Comparison of ENCODE assay signal across 32 cellular contexts in the genomic region with DNA sequence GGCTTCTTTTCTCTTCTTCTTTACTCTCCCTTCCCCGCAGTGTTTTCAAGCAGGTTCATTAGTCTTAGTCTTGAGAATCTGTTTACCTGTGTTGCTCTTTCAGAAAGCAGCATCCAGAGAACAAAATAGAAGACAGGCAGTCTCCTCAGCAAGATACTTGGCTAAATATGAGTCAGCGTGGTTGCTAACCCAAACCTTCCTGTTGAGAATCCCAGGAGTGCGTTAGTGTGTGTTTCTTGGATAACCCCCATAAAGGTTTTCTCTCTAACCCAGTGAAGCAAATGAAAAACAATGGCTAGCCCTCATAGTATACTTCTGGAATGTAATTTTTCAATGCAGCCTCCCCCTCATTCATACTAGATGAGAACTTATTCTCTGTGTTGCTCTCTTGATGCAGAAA. TPM values are rescaled to one million over a fixed set of nuclear protein-coding genes. Genes with fewer than 3 reads are reported as not detected.
A peak's percentile ranks its signal among the peaks of the same experiment; 100 is the strongest.
DNase-seq lines count a peak whose midpoint lies in the region; ATAC-seq, FAIRE-seq and TF ChIP-seq lines count a peak whose summit lies in the region.
"Had no signal": no experiment of that assay in that cellular context is flagged by ENCODE, and none has a peak within 500 bp of the region (broad histone marks: within the 10 kb centered on the region; RNA-seq: fewer than 3 reads in every experiment).

No MANE protein-coding gene starts in this region.

- H3K4me1 ChIP-seq in GM23248 (ENCODE audit: insufficient read depth) (no peaks in the 10 kb centered on the region), astrocyte (ENCODE audit: insufficient read depth, low read length) (peaks cover 9% of the 10 kb centered on the region)
- H3K4me1 ChIP-seq: psoas muscle, testis, vagina had no signal

- peak; percentile 37 for FAIRE-seq in astrocyte (lab: Jason Lieb, UNC)
- FAIRE-seq: frontal cortex, small intestine had no signal

- H3K27ac ChIP-seq in GM23248 (no peak overlapping the region), astrocyte (ENCODE audit: low read depth, low read length) (no peak overlapping the region)
- H3K27ac ChIP-seq: cardiac muscle cell, psoas muscle, SK-N-MC, testis, vagina had no signal

- peak; percentile 21 for DNase-seq in GM23248
- DNase-seq in astrocyte (ENCODE audit: low read depth): peak; percentile 71
- DNase-seq in fibroblast of peridontal ligament (ENCODE audit: extremely low read depth): peak; percentile 41
- no peak for DNase-seq in progenitor cell of endocrine pancreas (ENCODE audit: low spot score, unreplicated experiment)
- DNase-seq in activated CD4-positive, CD25-positive, alpha-beta regulatory T cell treated with anti-CD3 and anti-CD28 coated beads, Interleukin-2, amount 50 U/mL, for 72 hours: no peak
- no peak for DNase-seq in ACHN
- DNase-seq: activated CD4-positive, alpha-beta T cell treated with anti-CD3 and anti-CD28 coated beads, Interleukin-2, amount 50 U/mL, for 4 hours; activated CD8-positive, alpha-beta memory T cell treated with anti-CD3 and anti-CD28 coated beads, Interleukin-2, amount 50 U/mL, for 4 hours; CD4-positive, alpha-beta T cell; GDM1; hippocampal formation; KG1; NCI-H187 treated with DMSO at 0.1 percent for 48 hours; NCI-H226; NCI-H774; psoas muscle; small intestine; stimulated activated CD4-positive, alpha-beta T cell treated with anti-CD3 and anti-CD28 coated beads, Interleukin-2, amount 100 ng/mL, for 48 hours; stimulated activated naive B cell treated with anti-CD40 and anti-IgM and Interleukin-4, amounts not matched to agents 10 μg/mL and 1 μg/mL and 100 μg/mL, for 72 hours; T-helper 2 cell; testis had no signal

- H3K9me2 ChIP-seq in GM23248 (ENCODE audit: insufficient read depth): no peaks in the 10 kb centered on the region

- no peak overlapping the region for H3K9ac ChIP-seq in GM23248
- peak overlapping the region; percentile 2 for H3K9ac ChIP-seq in astrocyte (ENCODE audit: low read length)

- H3K36me3 Mint-ChIP-seq in astrocyte (ENCODE audit: low read depth, unreplicated experiment) (peaks cover 1% of the 10 kb centered on the region), progenitor cell of endocrine pancreas (ENCODE audit: insufficient read depth) (peaks cover 8% of the 10 kb centered on the region)
- H3K36me3 Mint-ChIP-seq: activated naive CD4-positive, alpha-beta T cell treated with anti-CD3 and anti-CD28 coated beads, Interleukin-2, amount 50 U/mL, for 72 hours; stimulated activated naive B cell treated with anti-CD40 and anti-IgM and Interleukin-4, amounts not matched to agents 10 μg/mL and 1 μg/mL and 100 μg/mL, for 72 hours had no signal

- no peaks in the 10 kb centered on the region for H3F3A ChIP-seq in GM23248 (ENCODE audit: insufficient read depth)

- in situ Hi-C loops in GM23248 (cut with MboI) (no loop called here), ACHN (cut with HindIII; ENCODE audit: low pct_ligation_motif_present, low pct_unique_long_range_greater_than_20kb, low sequenced_read_pairs) (no loop called here)

- H3K4me1 Mint-ChIP-seq in astrocyte (ENCODE audit: low read depth, unreplicated experiment) (peaks cover 31% of the 10 kb centered on the region), progenitor cell of endocrine pancreas (ENCODE audit: low read depth) (peaks cover 10% of the 10 kb centered on the region)
- H3K4me1 Mint-ChIP-seq: activated T-helper 17 cell treated with anti-CD3 and anti-CD28 coated beads, Interleukin-2, amount 50 U/mL, for 72 hours; stimulated activated naive B cell treated with anti-CD40 and anti-IgM and Interleukin-4, amounts not matched to agents 10 μg/mL and 1 μg/mL and 100 μg/mL, for 72 hours had no signal

- 86 to 92% methylated on average over 3 of the region's 3 CpGs for WGBS in GM23248 (ENCODE audit: low coverage in 1 of 2, low lambda C conversion rate in 2 of 2, missing lambda C conversion rate in 2 of 2), 2 experiments

- H3K9me3 ChIP-seq in GM23248 (ENCODE audit: low read depth) (no peaks in the 10 kb centered on the region), astrocyte (ENCODE audit: insufficient read depth, low read depth, low read length) (no peaks in the 10 kb centered on the region)
- H3K9me3 ChIP-seq: psoas muscle, testis, vagina had no signal

- H3K36me3 ChIP-seq in GM23248 (ENCODE audit: low read depth) (no peaks in the 10 kb centered on the region), astrocyte (ENCODE audit: insufficient read depth, low read length) (no peaks in the 10 kb centered on the region)
- H3K36me3 ChIP-seq: cardiac muscle cell, vagina had no signal

- TF ChIP-seq CTCF in astrocyte (IDR thresholded peaks at IDR 0.05; ENCODE audit: insufficient read depth, low read depth, low read length) (no peak), progenitor cell of endocrine pancreas (IDR thresholded peaks at IDR 0.05; ENCODE audit: unreplicated experiment) (no peak)

- no peaks in the 10 kb centered on the region for H3K27me3 Mint-ChIP-seq in astrocyte (ENCODE audit: low read depth, unreplicated experiment)
- no peaks in the 10 kb centered on the region for H3K27me3 Mint-ChIP-seq in progenitor cell of endocrine pancreas
- H3K27me3 Mint-ChIP-seq: CD4-positive, alpha-beta T cell; dendritic cell treated with granulocyte-macrophage colony-stimulating factor and Interleukin-4, amounts not matched to agents 40 ng/mL and 50 ng/mL, for 4 days had no signal

- H3K4me2 ChIP-seq in GM23248 (ENCODE audit: unreplicated experiment) (no peak overlapping the region), astrocyte (ENCODE audit: low read length) (peak overlapping the region; percentile 49)

- H3K4me3 Mint-ChIP-seq in astrocyte (ENCODE audit: unreplicated experiment) (no peak overlapping the region), progenitor cell of endocrine pancreas (ENCODE audit: low read depth) (no peak overlapping the region)
- H3K4me3 Mint-ChIP-seq: activated T-helper 17 cell treated with anti-CD3 and anti-CD28 coated beads, Interleukin-2, amount 50 U/mL, for 72 hours; CD4-positive, alpha-beta T cell; dendritic cell treated with granulocyte-macrophage colony-stimulating factor and Interleukin-4, amounts not matched to agents 40 ng/mL and 50 ng/mL, for 4 days; stimulated activated naive B cell treated with anti-CD40 and anti-IgM and Interleukin-4, amounts not matched to agents 10 μg/mL and 1 μg/mL and 100 μg/mL, for 72 hours had no signal

- no peak overlapping the region for H3K4me3 ChIP-seq in GM23248
- H3K4me3 ChIP-seq in astrocyte (ENCODE audit: insufficient read depth, low read depth, low read length): no peak overlapping the region
- H3K4me3 ChIP-seq: cardiac muscle cell, lung, psoas muscle, SK-N-MC, testis, vagina had no signal

- no peaks in the 10 kb centered on the region for H4K20me1 ChIP-seq in GM23248 (ENCODE audit: insufficient read depth)
- no peaks in the 10 kb centered on the region for H4K20me1 ChIP-seq in astrocyte (ENCODE audit: insufficient read depth, low read length)

- H3K27me3 ChIP-seq in GM23248 (replicated peaks; ENCODE audit: insufficient read depth) (no peaks in the 10 kb centered on the region), astrocyte (ENCODE audit: insufficient read depth, low read length) (no peaks in the 10 kb centered on the region)
- H3K27me3 ChIP-seq: cardiac muscle cell, testis, vagina had no signal

- H3K79me2 ChIP-seq in GM23248 (ENCODE audit: insufficient read depth) (no peaks in the 10 kb centered on the region), astrocyte (ENCODE audit: insufficient read depth, low read length) (no peaks in the 10 kb centered on the region)

- no peak for ATAC-seq in HG02852 (IDR thresholded peaks at IDR 0.05; ENCODE audit: unreplicated experiment)
- ATAC-seq in GM21825 (IDR thresholded peaks at IDR 0.05; ENCODE audit: unreplicated experiment): no peak
- ATAC-seq: activated naive CD4-positive, alpha-beta T cell treated with anti-CD3 and anti-CD28 coated beads, Interleukin-2, amount 50 U/mL, for 72 hours; activated T-helper 17 cell treated with anti-CD3 and anti-CD28 coated beads, Interleukin-2, amount 50 U/mL, for 72 hours; Panc1; psoas muscle; stimulated activated naive B cell treated with anti-CD40 and anti-IgM and Interleukin-4, amounts not matched to agents 10 μg/mL and 1 μg/mL and 100 μg/mL, for 72 hours had no signal

- peaks cover 1% of the 10 kb centered on the region for H3K9me3 Mint-ChIP-seq in astrocyte (ENCODE audit: unreplicated experiment)
- peaks cover 3% of the 10 kb centered on the region for H3K9me3 Mint-ChIP-seq in progenitor cell of endocrine pancreas (ENCODE audit: low read depth)
- H3K9me3 Mint-ChIP-seq: activated naive CD4-positive, alpha-beta T cell treated with anti-CD3 and anti-CD28 coated beads, Interleukin-2, amount 50 U/mL, for 72 hours; activated T-helper 17 cell treated with anti-CD3 and anti-CD28 coated beads, Interleukin-2, amount 50 U/mL, for 72 hours; stimulated activated naive B cell treated with anti-CD40 and anti-IgM and Interleukin-4, amounts not matched to agents 10 μg/mL and 1 μg/mL and 100 μg/mL, for 72 hours had no signal

- H2AFZ ChIP-seq in GM23248 (no peak overlapping the region), astrocyte (ENCODE audit: low read depth, low read length) (peak overlapping the region; percentile 20)

- H3K27ac Mint-ChIP-seq in astrocyte (ENCODE audit: unreplicated experiment): no peak overlapping the region
- H3K27ac Mint-ChIP-seq in progenitor cell of endocrine pancreas: peak overlapping the region; percentile 50
- H3K27ac Mint-ChIP-seq: activated naive CD4-positive, alpha-beta T cell treated with anti-CD3 and anti-CD28 coated beads, Interleukin-2, amount 50 U/mL, for 72 hours; activated T-helper 17 cell treated with anti-CD3 and anti-CD28 coated beads, Interleukin-2, amount 50 U/mL, for 72 hours; CD4-positive, alpha-beta T cell; dendritic cell treated with granulocyte-macrophage colony-stimulating factor and Interleukin-4, amounts not matched to agents 40 ng/mL and 50 ng/mL, for 4 days; stimulated activated naive B cell treated with anti-CD40 and anti-IgM and Interleukin-4, amounts not matched to agents 10 μg/mL and 1 μg/mL and 100 μg/mL, for 72 hours had no signal

RNA-seq across cellular contexts. Expression of gene BMPR1B, which starts 41.1 kb away (rescaled TPM):
- total RNA-seq in GM23248 (2014; rRNA removed; shearing (Covaris generic)): 0.76 TPM in 2 replicates
- 0.48 and 0.60 TPM in 2 replicates for polyA plus RNA-seq in GM23248 (2016; fragmentation: Nextera tagmentation; extraction: Ambion mirVana)
- 12.1 and 14.1 TPM in 2 replicates for total RNA-seq in astrocyte
- 21.1 and 23.2 TPM in 2 replicates for total RNA-seq in progenitor cell of endocrine pancreas
- total RNA-seq: activated naive CD4-positive, alpha-beta T cell treated with anti-CD3 and anti-CD28 coated beads, Interleukin-2, amount 50 U/mL, for 72 hours; activated T-helper 17 cell treated with anti-CD3 and anti-CD28 coated beads, Interleukin-2, amount 50 U/mL, for 72 hours; CD4-positive, alpha-beta T cell had no signal

Comparison
In these comparisons a context has a peak if more than half of its experiments do, and no peak if none do; other contexts are left out.
1. DNase-seq: peak in GM23248 (single experiment), astrocyte (single experiment) and fibroblast of peridontal ligament (single experiment); none in progenitor cell of endocrine pancreas (single experiment), activated CD4-positive, CD25-positive, alpha-beta regulatory T cell treated with anti-CD3 and anti-CD28 coated beads, Interleukin-2, amount 50 U/mL, for 72 hours (single experiment) and ACHN (single experiment).